ENCODE assay signal across 1 cellular context in genomic region chr4:73816814-73817213, GRCh38.
TF ChIP-seq lines count a peak whose summit lies in the region.

No MANE protein-coding gene starts in this region.

TF ChIP-seq in K562, 482 proteins besides CTCF, POLR2A, EP300 and RAD21:
- TF ChIP-seq ATF3 (IDR thresholded peaks at IDR 0.05) (peak; percentile 30; the same call in 1 of the 2 replicates), ATF3 (CRISPR knock-in tag; conservative IDR thresholded peaks at IDR 0.05) (no peak), FOS (IDR thresholded peaks at IDR 0.05; ENCODE audit: extremely low read depth, insufficient read length) (no peak), NEUROD1 (IDR thresholded peaks at IDR 0.05; ENCODE audit: borderline replicate concordance, low read depth, low read length, partially characterized antibody) (no peak), MCM2 (IDR thresholded peaks at IDR 0.05; ENCODE audit: low read depth) (no peak), ZNF316 (IDR thresholded peaks at IDR 0.05) (0 out of 2 replicates have a peak, but pooled peaks have one; percentile 19)
